ENCODE assay signal across 1 cellular context in genomic region chr6:150118642-150119041, GRCh38.
TF ChIP-seq lines count a peak whose summit lies in the region.

No MANE protein-coding gene starts in this region.

TF ChIP-seq in K562, 482 proteins besides CTCF, POLR2A, EP300 and RAD21:
- no peak for TF ChIP-seq LARP7 (IDR thresholded peaks at IDR 0.05)
- TF ChIP-seq U2AF2 (optimal IDR thresholded peaks at IDR 0.05; ENCODE audit: low read depth, low read length), result no peak
